In genomic region chr2:25688236-25688635, GRCh38 we compare ENCODE assay signal across 16 cellular contexts.
"Had no signal": no experiment of that assay in that cellular context is flagged by ENCODE, and none has a peak within 500 bp of the region (broad histone marks: within the 10 kb centered on the region; RNA-seq: fewer than 3 reads in every experiment).

No MANE protein-coding gene starts in this region.

- DNase-seq: KBM-7, NCI-H1092 treated with DMSO at 0.1 percent for 48 hours, NCI-H1417 treated with DMSO at 0.1 percent for 48 hours, NCI-H1694, NCI-H187 treated with DMSO at 0.1 percent for 48 hours, NCI-H2029 treated with DMSO at 0.1 percent for 48 hours, NCI-H2171 treated with DMSO at 0.1 percent for 48 hours, NCI-H345, NCI-H446 treated with DMSO at 0.1 percent for 48 hours, NCI-H510A treated with DMSO at 0.1 percent for 48 hours, NCI-H526, NCI-H82, SHP77, SK-N-SH, SW 1271, T-cell had no signal

- ATAC-seq: T-cell had no signal
